In the genomic region with DNA sequence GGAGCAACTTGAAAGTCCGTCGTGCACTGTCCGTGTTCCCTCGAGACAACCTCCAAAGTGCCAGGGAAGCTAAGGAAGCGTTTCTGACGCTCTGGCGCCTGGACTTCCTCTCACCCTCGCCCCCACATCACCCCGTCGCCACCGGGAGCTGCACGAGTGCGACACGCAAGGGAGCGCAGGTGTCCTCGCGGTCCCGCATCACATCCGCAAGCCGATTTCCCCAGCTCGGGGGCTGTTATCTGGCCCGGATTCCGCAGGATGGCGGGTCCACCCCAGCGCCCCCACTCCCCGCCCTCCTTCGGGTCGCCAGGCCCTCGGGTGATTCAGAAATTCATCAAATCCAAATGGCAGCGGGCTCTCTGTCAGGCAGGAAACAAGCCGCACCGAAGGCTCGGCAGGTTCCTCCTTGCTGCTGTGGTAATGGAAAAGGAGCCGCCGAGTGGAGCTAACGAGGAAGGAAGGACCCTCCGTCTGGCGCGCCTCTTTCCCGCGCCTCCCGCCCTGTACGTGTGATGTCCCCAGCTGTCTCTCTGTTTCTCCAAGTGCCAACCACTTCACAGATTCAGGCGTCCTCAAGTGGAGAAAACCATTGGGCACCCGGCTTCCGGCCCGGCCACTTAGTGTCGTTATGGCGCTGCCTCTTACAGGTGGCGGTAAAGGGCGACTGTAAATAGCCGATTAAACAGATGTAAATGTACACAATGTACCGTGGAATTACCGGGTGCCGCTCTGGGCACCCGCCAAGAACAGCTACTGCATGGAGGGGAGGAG, we compare ENCODE assay signal across 1 cellular context.
TF ChIP-seq lines count a peak whose summit lies in the region.

No MANE protein-coding gene starts in this region.

TF ChIP-seq in K562, 482 proteins besides CTCF, POLR2A, EP300 and RAD21 (continued from another document):
- TF ChIP-seq, protein P1, sequence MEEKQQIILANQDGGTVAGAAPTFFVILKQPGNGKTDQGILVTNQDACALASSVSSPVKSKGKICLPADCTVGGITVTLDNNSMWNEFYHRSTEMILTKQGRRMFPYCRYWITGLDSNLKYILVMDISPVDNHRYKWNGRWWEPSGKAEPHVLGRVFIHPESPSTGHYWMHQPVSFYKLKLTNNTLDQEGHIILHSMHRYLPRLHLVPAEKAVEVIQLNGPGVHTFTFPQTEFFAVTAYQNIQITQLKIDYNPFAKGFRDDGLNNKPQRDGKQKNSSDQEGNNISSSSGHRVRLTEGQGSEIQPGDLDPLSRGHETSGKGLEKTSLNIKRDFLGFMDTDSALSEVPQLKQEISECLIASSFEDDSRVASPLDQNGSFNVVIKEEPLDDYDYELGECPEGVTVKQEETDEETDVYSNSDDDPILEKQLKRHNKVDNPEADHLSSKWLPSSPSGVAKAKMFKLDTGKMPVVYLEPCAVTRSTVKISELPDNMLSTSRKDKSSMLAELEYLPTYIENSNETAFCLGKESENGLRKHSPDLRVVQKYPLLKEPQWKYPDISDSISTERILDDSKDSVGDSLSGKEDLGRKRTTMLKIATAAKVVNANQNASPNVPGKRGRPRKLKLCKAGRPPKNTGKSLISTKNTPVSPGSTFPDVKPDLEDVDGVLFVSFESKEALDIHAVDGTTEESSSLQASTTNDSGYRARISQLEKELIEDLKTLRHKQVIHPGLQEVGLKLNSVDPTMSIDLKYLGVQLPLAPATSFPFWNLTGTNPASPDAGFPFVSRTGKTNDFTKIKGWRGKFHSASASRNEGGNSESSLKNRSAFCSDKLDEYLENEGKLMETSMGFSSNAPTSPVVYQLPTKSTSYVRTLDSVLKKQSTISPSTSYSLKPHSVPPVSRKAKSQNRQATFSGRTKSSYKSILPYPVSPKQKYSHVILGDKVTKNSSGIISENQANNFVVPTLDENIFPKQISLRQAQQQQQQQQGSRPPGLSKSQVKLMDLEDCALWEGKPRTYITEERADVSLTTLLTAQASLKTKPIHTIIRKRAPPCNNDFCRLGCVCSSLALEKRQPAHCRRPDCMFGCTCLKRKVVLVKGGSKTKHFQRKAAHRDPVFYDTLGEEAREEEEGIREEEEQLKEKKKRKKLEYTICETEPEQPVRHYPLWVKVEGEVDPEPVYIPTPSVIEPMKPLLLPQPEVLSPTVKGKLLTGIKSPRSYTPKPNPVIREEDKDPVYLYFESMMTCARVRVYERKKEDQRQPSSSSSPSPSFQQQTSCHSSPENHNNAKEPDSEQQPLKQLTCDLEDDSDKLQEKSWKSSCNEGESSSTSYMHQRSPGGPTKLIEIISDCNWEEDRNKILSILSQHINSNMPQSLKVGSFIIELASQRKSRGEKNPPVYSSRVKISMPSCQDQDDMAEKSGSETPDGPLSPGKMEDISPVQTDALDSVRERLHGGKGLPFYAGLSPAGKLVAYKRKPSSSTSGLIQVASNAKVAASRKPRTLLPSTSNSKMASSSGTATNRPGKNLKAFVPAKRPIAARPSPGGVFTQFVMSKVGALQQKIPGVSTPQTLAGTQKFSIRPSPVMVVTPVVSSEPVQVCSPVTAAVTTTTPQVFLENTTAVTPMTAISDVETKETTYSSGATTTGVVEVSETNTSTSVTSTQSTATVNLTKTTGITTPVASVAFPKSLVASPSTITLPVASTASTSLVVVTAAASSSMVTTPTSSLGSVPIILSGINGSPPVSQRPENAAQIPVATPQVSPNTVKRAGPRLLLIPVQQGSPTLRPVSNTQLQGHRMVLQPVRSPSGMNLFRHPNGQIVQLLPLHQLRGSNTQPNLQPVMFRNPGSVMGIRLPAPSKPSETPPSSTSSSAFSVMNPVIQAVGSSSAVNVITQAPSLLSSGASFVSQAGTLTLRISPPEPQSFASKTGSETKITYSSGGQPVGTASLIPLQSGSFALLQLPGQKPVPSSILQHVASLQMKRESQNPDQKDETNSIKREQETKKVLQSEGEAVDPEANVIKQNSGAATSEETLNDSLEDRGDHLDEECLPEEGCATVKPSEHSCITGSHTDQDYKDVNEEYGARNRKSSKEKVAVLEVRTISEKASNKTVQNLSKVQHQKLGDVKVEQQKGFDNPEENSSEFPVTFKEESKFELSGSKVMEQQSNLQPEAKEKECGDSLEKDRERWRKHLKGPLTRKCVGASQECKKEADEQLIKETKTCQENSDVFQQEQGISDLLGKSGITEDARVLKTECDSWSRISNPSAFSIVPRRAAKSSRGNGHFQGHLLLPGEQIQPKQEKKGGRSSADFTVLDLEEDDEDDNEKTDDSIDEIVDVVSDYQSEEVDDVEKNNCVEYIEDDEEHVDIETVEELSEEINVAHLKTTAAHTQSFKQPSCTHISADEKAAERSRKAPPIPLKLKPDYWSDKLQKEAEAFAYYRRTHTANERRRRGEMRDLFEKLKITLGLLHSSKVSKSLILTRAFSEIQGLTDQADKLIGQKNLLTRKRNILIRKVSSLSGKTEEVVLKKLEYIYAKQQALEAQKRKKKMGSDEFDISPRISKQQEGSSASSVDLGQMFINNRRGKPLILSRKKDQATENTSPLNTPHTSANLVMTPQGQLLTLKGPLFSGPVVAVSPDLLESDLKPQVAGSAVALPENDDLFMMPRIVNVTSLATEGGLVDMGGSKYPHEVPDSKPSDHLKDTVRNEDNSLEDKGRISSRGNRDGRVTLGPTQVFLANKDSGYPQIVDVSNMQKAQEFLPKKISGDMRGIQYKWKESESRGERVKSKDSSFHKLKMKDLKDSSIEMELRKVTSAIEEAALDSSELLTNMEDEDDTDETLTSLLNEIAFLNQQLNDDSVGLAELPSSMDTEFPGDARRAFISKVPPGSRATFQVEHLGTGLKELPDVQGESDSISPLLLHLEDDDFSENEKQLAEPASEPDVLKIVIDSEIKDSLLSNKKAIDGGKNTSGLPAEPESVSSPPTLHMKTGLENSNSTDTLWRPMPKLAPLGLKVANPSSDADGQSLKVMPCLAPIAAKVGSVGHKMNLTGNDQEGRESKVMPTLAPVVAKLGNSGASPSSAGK (IDR thresholded peaks at IDR 0.05), result peak; percentile 53; the same call in 1 of the 2 replicates
- TF ChIP-seq ARHGAP35 (IDR thresholded peaks at IDR 0.05; ENCODE audit: partially characterized antibody) (no peak), TEAD1 (CRISPR knock-in tag; IDR thresholded peaks at IDR 0.05) (0 out of 4 replicates have a peak, but pooled peaks of 1 of the 2 experiments have one; percentile 4), ZNF143 (CRISPR knock-in tag; IDR thresholded peaks at IDR 0.05) (0 out of 2 replicates have a peak, but pooled peaks have one; percentile 2), BMI1 (IDR thresholded peaks at IDR 0.05; ENCODE audit: low read length) (0 out of 2 replicates have a peak, but pooled peaks have one; percentile 1), ETV1 (tag; conservative IDR thresholded peaks at IDR 0.05; ENCODE audit: low read depth) (peak; percentile 43; the same call in 1 of the 2 replicates), RBM17 (IDR thresholded peaks at IDR 0.05; ENCODE audit: borderline replicate concordance, low read depth, low read length) (no peak), CREM (IDR thresholded peaks at IDR 0.05; ENCODE audit: low read depth) (0 out of 2 replicates have a peak, but pooled peaks have one; percentile 5), ZBTB8A (IDR thresholded peaks at IDR 0.05; ENCODE audit: partially characterized antibody) (no peak), SPI1 (IDR thresholded peaks at IDR 0.05; ENCODE audit: borderline replicate concordance, low read depth, low read length) (peak; percentile 34; the same call in 1 of the 2 replicates)
- TF ChIP-seq, protein P2, sequence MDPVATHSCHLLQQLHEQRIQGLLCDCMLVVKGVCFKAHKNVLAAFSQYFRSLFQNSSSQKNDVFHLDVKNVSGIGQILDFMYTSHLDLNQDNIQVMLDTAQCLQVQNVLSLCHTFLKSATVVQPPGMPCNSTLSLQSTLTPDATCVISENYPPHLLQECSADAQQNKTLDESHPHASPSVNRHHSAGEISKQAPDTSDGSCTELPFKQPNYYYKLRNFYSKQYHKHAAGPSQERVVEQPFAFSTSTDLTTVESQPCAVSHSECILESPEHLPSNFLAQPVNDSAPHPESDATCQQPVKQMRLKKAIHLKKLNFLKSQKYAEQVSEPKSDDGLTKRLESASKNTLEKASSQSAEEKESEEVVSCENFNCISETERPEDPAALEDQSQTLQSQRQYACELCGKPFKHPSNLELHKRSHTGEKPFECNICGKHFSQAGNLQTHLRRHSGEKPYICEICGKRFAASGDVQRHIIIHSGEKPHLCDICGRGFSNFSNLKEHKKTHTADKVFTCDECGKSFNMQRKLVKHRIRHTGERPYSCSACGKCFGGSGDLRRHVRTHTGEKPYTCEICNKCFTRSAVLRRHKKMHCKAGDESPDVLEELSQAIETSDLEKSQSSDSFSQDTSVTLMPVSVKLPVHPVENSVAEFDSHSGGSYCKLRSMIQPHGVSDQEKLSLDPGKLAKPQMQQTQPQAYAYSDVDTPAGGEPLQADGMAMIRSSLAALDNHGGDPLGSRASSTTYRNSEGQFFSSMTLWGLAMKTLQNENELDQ (CRISPR knock-in tag; IDR thresholded peaks at IDR 0.05; ENCODE audit: borderline replicate concordance), result 0 out of 2 replicates have a peak, but pooled peaks have one; percentile 28
